Comparison of ENCODE assay signal across 1 cellular context in genomic region chr10:69408318-69409175, GRCh38.
TF ChIP-seq lines count a peak whose summit lies in the region.

No MANE protein-coding gene starts in this region.

TF ChIP-seq in IMR-90, 13 proteins besides CTCF, POLR2A, EP300 and RAD21 (continued from another document):
- no peak for TF ChIP-seq CEBPB (IDR thresholded peaks at IDR 0.05; ENCODE audit: low read depth, low read length)
- no peak; the same call in 1 of the 2 replicates for TF ChIP-seq MAZ (IDR thresholded peaks at IDR 0.05; ENCODE audit: borderline replicate concordance, low read depth, low read length)
- no peak for TF ChIP-seq FOS (IDR thresholded peaks at IDR 0.05; ENCODE audit: low read depth, low read length)
- TF ChIP-seq MAFK (IDR thresholded peaks at IDR 0.05; ENCODE audit: low read depth, low read length), result no peak
- peak; percentile 27; the same call in 1 of the 2 replicates for TF ChIP-seq BHLHE40 (IDR thresholded peaks at IDR 0.05; ENCODE audit: low read depth, low read length)
- TF ChIP-seq SMC3 (IDR thresholded peaks at IDR 0.05; ENCODE audit: low read depth, low read length), result peak; percentile 23
- TF ChIP-seq RFX5 (IDR thresholded peaks at IDR 0.05; ENCODE audit: low read depth, low read length), result no peak
